Comparison of ENCODE assay signal across 1 cellular context in the genomic region with DNA sequence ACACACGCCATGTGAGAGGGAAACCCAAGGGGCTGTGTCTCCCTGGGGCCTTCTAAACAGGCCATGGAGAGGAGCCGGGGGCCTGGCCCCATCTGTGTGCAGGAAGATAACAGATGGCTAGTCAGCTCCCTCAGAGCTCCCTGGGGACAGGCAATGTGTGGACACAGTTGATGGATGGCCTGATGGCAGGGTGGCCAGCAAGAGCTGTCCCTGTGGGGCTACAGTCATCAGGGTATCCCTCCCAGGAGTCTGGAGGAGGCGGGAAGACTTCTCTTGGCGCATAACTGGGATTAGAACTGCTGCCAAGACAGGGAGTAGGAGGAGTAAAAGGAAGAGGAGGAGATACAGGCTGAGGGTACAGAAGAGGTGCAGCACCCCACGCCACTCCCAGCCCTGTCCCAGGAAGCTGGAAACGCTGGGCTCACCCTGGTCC.
TF ChIP-seq lines count a peak whose summit lies in the region.

No MANE protein-coding gene starts in this region.

TF ChIP-seq in K562, 482 proteins besides CTCF, POLR2A, EP300 and RAD21 (continued from another document and continues in another):
- TF ChIP-seq, protein P1, sequence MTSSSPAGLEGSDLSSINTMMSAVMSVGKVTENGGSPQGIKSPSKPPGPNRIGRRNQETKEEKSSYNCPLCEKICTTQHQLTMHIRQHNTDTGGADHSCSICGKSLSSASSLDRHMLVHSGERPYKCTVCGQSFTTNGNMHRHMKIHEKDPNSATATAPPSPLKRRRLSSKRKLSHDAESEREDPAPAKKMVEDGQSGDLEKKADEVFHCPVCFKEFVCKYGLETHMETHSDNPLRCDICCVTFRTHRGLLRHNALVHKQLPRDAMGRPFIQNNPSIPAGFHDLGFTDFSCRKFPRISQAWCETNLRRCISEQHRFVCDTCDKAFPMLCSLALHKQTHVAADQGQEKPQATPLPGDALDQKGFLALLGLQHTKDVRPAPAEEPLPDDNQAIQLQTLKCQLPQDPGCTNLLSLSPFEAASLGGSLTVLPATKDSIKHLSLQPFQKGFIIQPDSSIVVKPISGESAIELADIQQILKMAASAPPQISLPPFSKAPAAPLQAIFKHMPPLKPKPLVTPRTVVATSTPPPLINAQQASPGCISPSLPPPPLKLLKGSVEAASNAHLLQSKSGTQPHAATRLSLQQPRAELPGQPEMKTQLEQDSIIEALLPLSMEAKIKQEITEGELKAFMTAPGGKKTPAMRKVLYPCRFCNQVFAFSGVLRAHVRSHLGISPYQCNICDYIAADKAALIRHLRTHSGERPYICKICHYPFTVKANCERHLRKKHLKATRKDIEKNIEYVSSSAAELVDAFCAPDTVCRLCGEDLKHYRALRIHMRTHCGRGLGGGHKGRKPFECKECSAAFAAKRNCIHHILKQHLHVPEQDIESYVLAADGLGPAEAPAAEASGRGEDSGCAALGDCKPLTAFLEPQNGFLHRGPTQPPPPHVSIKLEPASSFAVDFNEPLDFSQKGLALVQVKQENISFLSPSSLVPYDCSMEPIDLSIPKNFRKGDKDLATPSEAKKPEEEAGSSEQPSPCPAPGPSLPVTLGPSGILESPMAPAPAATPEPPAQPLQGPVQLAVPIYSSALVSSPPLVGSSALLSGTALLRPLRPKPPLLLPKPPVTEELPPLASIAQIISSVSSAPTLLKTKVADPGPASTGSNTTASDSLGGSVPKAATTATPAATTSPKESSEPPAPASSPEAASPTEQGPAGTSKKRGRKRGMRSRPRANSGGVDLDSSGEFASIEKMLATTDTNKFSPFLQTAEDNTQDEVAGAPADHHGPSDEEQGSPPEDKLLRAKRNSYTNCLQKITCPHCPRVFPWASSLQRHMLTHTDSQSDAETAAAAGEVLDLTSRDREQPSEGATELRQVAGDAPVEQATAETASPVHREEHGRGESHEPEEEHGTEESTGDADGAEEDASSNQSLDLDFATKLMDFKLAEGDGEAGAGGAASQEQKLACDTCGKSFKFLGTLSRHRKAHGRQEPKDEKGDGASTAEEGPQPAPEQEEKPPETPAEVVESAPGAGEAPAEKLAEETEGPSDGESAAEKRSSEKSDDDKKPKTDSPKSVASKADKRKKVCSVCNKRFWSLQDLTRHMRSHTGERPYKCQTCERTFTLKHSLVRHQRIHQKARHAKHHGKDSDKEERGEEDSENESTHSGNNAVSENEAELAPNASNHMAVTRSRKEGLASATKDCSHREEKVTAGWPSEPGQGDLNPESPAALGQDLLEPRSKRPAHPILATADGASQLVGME (CRISPR knock-in tag; IDR thresholded peaks at IDR 0.05), result peak; percentile 50; the same call in 1 of the 2 replicates
- TF ChIP-seq SMARCC2 (IDR thresholded peaks at IDR 0.05; ENCODE audit: low read depth) (peak; percentile 84; the same call in 1 of the 2 replicates), VEZF1 (CRISPR knock-in tag; IDR thresholded peaks at IDR 0.05) (peak; percentile 79), NFIC (IDR thresholded peaks at IDR 0.05) (peak; percentile 86), CBX8 (IDR thresholded peaks at IDR 0.05; ENCODE audit: borderline replicate concordance, extremely low read depth, low read depth, low read length, poor library complexity, severe bottlenecking) (no peak), ZNF766 (CRISPR knock-in tag; conservative IDR thresholded peaks at IDR 0.05) (0 out of 2 replicates have a peak, but pooled peaks have one; percentile 58), HNRNPUL1 (IDR thresholded peaks at IDR 0.05; ENCODE audit: low read length) (no peak), NCOA2 (IDR thresholded peaks at IDR 0.05; ENCODE audit: partially characterized antibody in 2 of 2) (no peak), NFATC3 (IDR thresholded peaks at IDR 0.05) (no peak), ZNF24 (IDR thresholded peaks at IDR 0.05) (0 out of 2 replicates have a peak, but pooled peaks have one; percentile 26), ARID1B (IDR thresholded peaks at IDR 0.05) (peak; percentile 93), ZC3H8 (IDR thresholded peaks at IDR 0.05) (no peak), ZKSCAN3 (CRISPR knock-in tag; IDR thresholded peaks at IDR 0.05) (no peak), ZNF780A (CRISPR knock-in tag; IDR thresholded peaks at IDR 0.05) (no peak), NR4A1 (CRISPR knock-in tag; IDR thresholded peaks at IDR 0.05) (no peak), NR4A1 (tag; IDR thresholded peaks at IDR 0.05) (0 out of 2 replicates have a peak, but pooled peaks have one; percentile 46), CAMTA2 (CRISPR knock-in tag; conservative IDR thresholded peaks at IDR 0.05) (no peak), CGGBP1 (CRISPR knock-in tag; IDR thresholded peaks at IDR 0.05) (no peak), THRAP3 (IDR thresholded peaks at IDR 0.05; ENCODE audit: borderline replicate concordance) (no peak), SMAD4 (CRISPR knock-in tag; conservative IDR thresholded peaks at IDR 0.05) (peak; percentile 93), ZBTB8A (IDR thresholded peaks at IDR 0.05; ENCODE audit: partially characterized antibody) (no peak), NCOA1 (IDR thresholded peaks at IDR 0.05; ENCODE audit: low read depth) (peak; percentile 49; the same call in 1 of the 2 replicates), SMARCE1 (IDR thresholded peaks at IDR 0.05) (peak; percentile 58; the same call in 1 of the 2 replicates), ZNF124 (CRISPR knock-in tag; IDR thresholded peaks at IDR 0.05) (no peak), ZFX (CRISPR knock-in tag; IDR thresholded peaks at IDR 0.05) (no peak; the same call in 1 of the 2 replicates), RBM39 (optimal IDR thresholded peaks at IDR 0.05; ENCODE audit: low read depth, low read length) (no peak), MECOM (CRISPR knock-in tag; IDR thresholded peaks at IDR 0.05) (peak; percentile 76), MAX (CRISPR knock-in tag; IDR thresholded peaks at IDR 0.05) (peak; percentile 53; the same call in 1 of the 2 replicates), MYC (IDR thresholded peaks at IDR 0.05; ENCODE audit: low read depth, low read length) (peak; percentile 47; the same call in 1 of the 2 replicates), MYC (CRISPR knock-in tag; IDR thresholded peaks at IDR 0.05; ENCODE audit: borderline replicate concordance, low read depth) (no peak), TEAD4 (IDR thresholded peaks at IDR 0.05; ENCODE audit: low read length) (peak; percentile 80), TEAD4 (CRISPR knock-in tag; IDR thresholded peaks at IDR 0.05; ENCODE audit: borderline replicate concordance) (no peak), RBM17 (IDR thresholded peaks at IDR 0.05; ENCODE audit: borderline replicate concordance, low read depth, low read length) (no peak), MYNN (IDR thresholded peaks at IDR 0.05) (peak; percentile 74), MYNN (CRISPR knock-in tag; IDR thresholded peaks at IDR 0.05) (no peak), KLF1 (tag; IDR thresholded peaks at IDR 0.05) (no peak), MBD2 (IDR thresholded peaks at IDR 0.05; ENCODE audit: borderline replicate concordance, low read depth) (no peak), ZNF134 (CRISPR knock-in tag; conservative IDR thresholded peaks at IDR 0.05) (no peak), SRSF1 (IDR thresholded peaks at IDR 0.05; ENCODE audit: low read depth, low read length) (no peak), NUFIP1 (IDR thresholded peaks at IDR 0.05; ENCODE audit: partially characterized antibody) (no peak), RCOR1 (IDR thresholded peaks at IDR 0.05; ENCODE audit: borderline replicate concordance in 1 of 2, low read depth in 2 of 2, low read length in 2 of 2) (peak in 1 of 2 experiments; percentile 92; a peak in 2 of 4 replicates), ZHX1 (conservative IDR thresholded peaks at IDR 0.05; ENCODE audit: low read length) (no peak), MED1 (CRISPR knock-in tag; IDR thresholded peaks at IDR 0.05; ENCODE audit: borderline replicate concordance) (no peak), RBBP5 (IDR thresholded peaks at IDR 0.05; ENCODE audit: borderline replicate concordance, insufficient read depth, low read length, poor library complexity, severe bottlenecking) (no peak), MAFG (tag; conservative IDR thresholded peaks at IDR 0.05) (no peak), ZKSCAN8 (CRISPR knock-in tag; IDR thresholded peaks at IDR 0.05) (peak; percentile 90), PCBP2 (IDR thresholded peaks at IDR 0.05; ENCODE audit: low read depth, low read length, poor library complexity, severe bottlenecking) (no peak), FOXP1 (CRISPR knock-in tag; IDR thresholded peaks at IDR 0.05) (no peak), ILK (tag; IDR thresholded peaks at IDR 0.05; ENCODE audit: borderline replicate concordance, low read depth) (no peak), TCF7 (IDR thresholded peaks at IDR 0.05; ENCODE audit: borderline replicate concordance) (no peak), SRF (CRISPR knock-in tag; IDR thresholded peaks at IDR 0.05) (no peak), CSDE1 (IDR thresholded peaks at IDR 0.05) (no peak), U2AF2 (optimal IDR thresholded peaks at IDR 0.05; ENCODE audit: low read depth, low read length) (no peak), ZNF184 (CRISPR knock-in tag; IDR thresholded peaks at IDR 0.05) (no peak)
- TF ChIP-seq, protein P2, sequence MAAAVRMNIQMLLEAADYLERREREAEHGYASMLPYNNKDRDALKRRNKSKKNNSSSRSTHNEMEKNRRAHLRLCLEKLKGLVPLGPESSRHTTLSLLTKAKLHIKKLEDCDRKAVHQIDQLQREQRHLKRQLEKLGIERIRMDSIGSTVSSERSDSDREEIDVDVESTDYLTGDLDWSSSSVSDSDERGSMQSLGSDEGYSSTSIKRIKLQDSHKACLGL (CRISPR knock-in tag; IDR thresholded peaks at IDR 0.05; ENCODE audit: borderline replicate concordance, poor library complexity, severe bottlenecking), result no peak
- TF ChIP-seq, protein P3, sequence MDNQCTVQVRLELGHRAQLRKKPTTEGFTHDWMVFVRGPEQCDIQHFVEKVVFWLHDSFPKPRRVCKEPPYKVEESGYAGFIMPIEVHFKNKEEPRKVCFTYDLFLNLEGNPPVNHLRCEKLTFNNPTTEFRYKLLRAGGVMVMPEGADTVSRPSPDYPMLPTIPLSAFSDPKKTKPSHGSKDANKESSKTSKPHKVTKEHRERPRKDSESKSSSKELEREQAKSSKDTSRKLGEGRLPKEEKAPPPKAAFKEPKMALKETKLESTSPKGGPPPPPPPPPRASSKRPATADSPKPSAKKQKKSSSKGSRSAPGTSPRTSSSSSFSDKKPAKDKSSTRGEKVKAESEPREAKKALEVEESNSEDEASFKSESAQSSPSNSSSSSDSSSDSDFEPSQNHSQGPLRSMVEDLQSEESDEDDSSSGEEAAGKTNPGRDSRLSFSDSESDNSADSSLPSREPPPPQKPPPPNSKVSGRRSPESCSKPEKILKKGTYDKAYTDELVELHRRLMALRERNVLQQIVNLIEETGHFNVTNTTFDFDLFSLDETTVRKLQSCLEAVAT (IDR thresholded peaks at IDR 0.05), result no peak
